Comparison of ENCODE assay signal across 28 cellular contexts in genomic region chr4:122522944-122523343, GRCh38.
"Had no signal": no experiment of that assay in that cellular context is flagged by ENCODE, and none has a peak within 500 bp of the region (broad histone marks: within the 10 kb centered on the region; RNA-seq: fewer than 3 reads in every experiment).

No MANE protein-coding gene starts in this region.

- ATAC-seq: effector memory CD8-positive, alpha-beta T cell; esophagus mucosa; foreskin keratinocyte; gastrocnemius medialis; gastroesophageal sphincter; heart left ventricle; heart right ventricle had no signal

- H3K4me3 ChIP-seq: colonic mucosa, coronary artery, dorsolateral prefrontal cortex, esophagus muscularis mucosa, esophagus squamous epithelium, gastrocnemius medialis, gastroesophageal sphincter, heart left ventricle, heart right ventricle had no signal

- H3K27me3 ChIP-seq: colonic mucosa, dorsolateral prefrontal cortex, esophagus muscularis mucosa, esophagus squamous epithelium, gastrocnemius medialis, gastroesophageal sphincter, heart left ventricle, heart right ventricle had no signal

- DNase-seq: colonic mucosa; cortex of kidney; dermis blood vessel endothelial cell; dorsolateral prefrontal cortex; effector CD4-positive, alpha-beta T cell; effector CD8-positive, alpha-beta T cell; effector memory CD4-positive, alpha-beta T cell; effector memory CD8-positive, alpha-beta T cell; endodermal cell; erythroblast; esophagus squamous epithelium; foreskin fibroblast; foreskin keratinocyte; foreskin melanocyte; gastrocnemius medialis; glutamatergic neuron; head of caudate nucleus; heart left ventricle; heart right ventricle had no signal

- H3K36me3 ChIP-seq: colonic mucosa, esophagus muscularis mucosa, esophagus squamous epithelium, gastrocnemius medialis, gastroesophageal sphincter, heart left ventricle, heart right ventricle had no signal

- H3K27ac ChIP-seq: colonic mucosa, coronary artery, dorsolateral prefrontal cortex, epithelial cell of prostate, esophagus muscularis mucosa, esophagus squamous epithelium, foreskin keratinocyte, gastrocnemius medialis, gastroesophageal sphincter, heart left ventricle, heart right ventricle had no signal

- FAIRE-seq: colon, endometrium, endothelial cell of umbilical vein, frontal cortex had no signal

- H3K9me3 ChIP-seq: colonic mucosa, gastrocnemius medialis had no signal

- H3K4me1 ChIP-seq: colonic mucosa, esophagus muscularis mucosa, esophagus squamous epithelium, foreskin keratinocyte, gastrocnemius medialis, gastroesophageal sphincter, heart left ventricle, heart right ventricle had no signal
